In genomic region chr11:64263021-64263946, GRCh38 we compare ENCODE assay signal across 8 cellular contexts. TPM values are rescaled to one million over a fixed set of nuclear protein-coding genes. Genes with fewer than 3 reads are reported as not detected.
A peak's percentile ranks its signal among the peaks of the same experiment; 100 is the strongest.
DNase-seq lines count a peak whose midpoint lies in the region; TF ChIP-seq lines count a peak whose summit lies in the region.
"Had no signal": no experiment of that assay in that cellular context is flagged by ENCODE, and none has a peak within 500 bp of the region (broad histone marks: within the 10 kb centered on the region; RNA-seq: fewer than 3 reads in every experiment).

No MANE protein-coding gene starts in this region.

- DNase-seq in M059J (ENCODE audit: low read depth) (peak; percentile 87), choroid plexus epithelial cell (ENCODE audit: low read depth) (peak; percentile 82), renal cortical epithelial cell (ENCODE audit: low read depth) (peak; percentile 13), NOMO-1 (lab: John Stamatoyannopoulos, UW; ENCODE audit: unreplicated experiment in 2 of 2) (no peak)
- DNase-seq in activated CD4-positive, alpha-beta T cell treated with anti-CD3 and anti-CD28 coated beads for 1 hour: no peak
- no peak for DNase-seq in activated T-helper 2 cell treated with anti-CD3 and anti-CD28 coated beads, Interferon-gamma antibody, Interleukin-2, Interleukin-4, amounts not matched to agents 10 μg/mL and 5 μg/mL and 100 μg/mL, durations not matched to agents 14 hours and 24 hours and 36 hours (ENCODE audit: low spot score)
- DNase-seq: NK-92 treated with Interleukin-12 subunit alpha and Interleukin-12 subunit beta, amount 100 ng/mL, for 24 hours had no signal

- H3K27me3 Mint-ChIP-seq in activated T-helper 2 cell treated with anti-CD3 and anti-CD28 coated beads, Interferon-gamma antibody, Interleukin-2, Interleukin-4, amounts not matched to agents 10 μg/mL and 5 μg/mL and 100 μg/mL, durations not matched to agents 14 hours and 24 hours and 36 hours (ENCODE audit: low read depth): no peaks in the 10 kb centered on the region

- no peak for TF ChIP-seq CTCF in choroid plexus epithelial cell (conservative IDR thresholded peaks at IDR 0.05; ENCODE audit: low read depth, low read length)

- peaks cover 19% of the 10 kb centered on the region for H3K36me3 Mint-ChIP-seq in activated T-helper 2 cell treated with anti-CD3 and anti-CD28 coated beads, Interferon-gamma antibody, Interleukin-2, Interleukin-4, amounts not matched to agents 10 μg/mL and 5 μg/mL and 100 μg/mL, durations not matched to agents 14 hours and 24 hours and 36 hours (ENCODE audit: low read depth)

- intact Hi-C loops in activated T-helper 2 cell treated with anti-CD3 and anti-CD28 coated beads, Interferon-gamma antibody, Interleukin-2, Interleukin-4, amounts not matched to agents 10 μg/mL and 5 μg/mL and 100 μg/mL, durations not matched to agents 14 hours and 24 hours and 36 hours (cut with micrococcal nuclease): no loop called here

- no peak overlapping the region for H3K27ac Mint-ChIP-seq in activated T-helper 2 cell treated with anti-CD3 and anti-CD28 coated beads, Interferon-gamma antibody, Interleukin-2, Interleukin-4, amounts not matched to agents 10 μg/mL and 5 μg/mL and 100 μg/mL, durations not matched to agents 14 hours and 24 hours and 36 hours
- H3K27ac Mint-ChIP-seq: T-helper 1 cell treated with Interleukin-12 subunit alpha and Interleukin-12 subunit beta and Interleukin-4 antibody, amounts not matched to agents 30 μg/mL and 1 μg/mL, for 36 hours had no signal

- no peaks in the 10 kb centered on the region for H3K9me3 Mint-ChIP-seq in activated T-helper 2 cell treated with anti-CD3 and anti-CD28 coated beads, Interferon-gamma antibody, Interleukin-2, Interleukin-4, amounts not matched to agents 10 μg/mL and 5 μg/mL and 100 μg/mL, durations not matched to agents 14 hours and 24 hours and 36 hours
- H3K9me3 Mint-ChIP-seq: T-helper 1 cell treated with Interleukin-12 subunit alpha and Interleukin-12 subunit beta and Interleukin-4 antibody, amounts not matched to agents 30 μg/mL and 1 μg/mL, for 36 hours had no signal

- H3K4me1 Mint-ChIP-seq in activated T-helper 2 cell treated with anti-CD3 and anti-CD28 coated beads, Interferon-gamma antibody, Interleukin-2, Interleukin-4, amounts not matched to agents 10 μg/mL and 5 μg/mL and 100 μg/mL, durations not matched to agents 14 hours and 24 hours and 36 hours (ENCODE audit: low read depth): peaks cover 10% of the 10 kb centered on the region

- H3K4me3 Mint-ChIP-seq in activated T-helper 2 cell treated with anti-CD3 and anti-CD28 coated beads, Interferon-gamma antibody, Interleukin-2, Interleukin-4, amounts not matched to agents 10 μg/mL and 5 μg/mL and 100 μg/mL, durations not matched to agents 14 hours and 24 hours and 36 hours (ENCODE audit: low read depth): no peak overlapping the region
- H3K4me3 Mint-ChIP-seq: T-helper 1 cell treated with Interleukin-12 subunit alpha and Interleukin-12 subunit beta and Interleukin-4 antibody, amounts not matched to agents 30 μg/mL and 1 μg/mL, for 36 hours had no signal

- H3K4me3 ChIP-seq in choroid plexus epithelial cell (ENCODE audit: low read depth, low read length): no peak overlapping the region

RNA-seq across cellular contexts. Expression of gene PLCB3, which starts 12.0 kb away (rescaled TPM):
- total RNA-seq in M059J (2014; rRNA removed; shearing (Covaris generic)): 24.0 and 42.3 TPM in 2 replicates
- 29.7 and 44.3 TPM in 2 replicates for total RNA-seq in renal cortical epithelial cell
- 21.0 and 23.4 TPM in 2 replicates for total RNA-seq in activated T-helper 2 cell treated with anti-CD3 and anti-CD28 coated beads, Interferon-gamma antibody, Interleukin-2, Interleukin-4, amounts not matched to agents 10 μg/mL and 5 μg/mL and 100 μg/mL, durations not matched to agents 14 hours and 24 hours and 36 hours

RNA-seq across cellular contexts. Expression of gene PPP1R14B, which starts 16.5 kb away (rescaled TPM):
- 248 and 263 TPM in 2 replicates for total RNA-seq in M059J (2014; rRNA removed; shearing (Covaris generic))
- total RNA-seq in renal cortical epithelial cell: 131 and 369 TPM in 2 replicates
- 262 and 273 TPM in 2 replicates for total RNA-seq in activated T-helper 2 cell treated with anti-CD3 and anti-CD28 coated beads, Interferon-gamma antibody, Interleukin-2, Interleukin-4, amounts not matched to agents 10 μg/mL and 5 μg/mL and 100 μg/mL, durations not matched to agents 14 hours and 24 hours and 36 hours

RNA-seq across cellular contexts. Expression of gene BAD, which starts 21.2 kb away (rescaled TPM):
- total RNA-seq in M059J (2014; rRNA removed; shearing (Covaris generic)): 148 and 163 TPM in 2 replicates
- 66.7 and 93.4 TPM in 2 replicates for total RNA-seq in renal cortical epithelial cell
- 33.2 and 34.7 TPM in 2 replicates for total RNA-seq in activated T-helper 2 cell treated with anti-CD3 and anti-CD28 coated beads, Interferon-gamma antibody, Interleukin-2, Interleukin-4, amounts not matched to agents 10 μg/mL and 5 μg/mL and 100 μg/mL, durations not matched to agents 14 hours and 24 hours and 36 hours

RNA-seq across cellular contexts. Expression of gene GPR137, which starts 22.4 kb away (rescaled TPM):
- 32.7 and 39.5 TPM in 2 replicates for total RNA-seq in M059J (2014; rRNA removed; shearing (Covaris generic))
- 9.9 and 18.9 TPM in 2 replicates for total RNA-seq in renal cortical epithelial cell
- total RNA-seq in activated T-helper 2 cell treated with anti-CD3 and anti-CD28 coated beads, Interferon-gamma antibody, Interleukin-2, Interleukin-4, amounts not matched to agents 10 μg/mL and 5 μg/mL and 100 μg/mL, durations not matched to agents 14 hours and 24 hours and 36 hours: 32.7 and 38.0 TPM in 2 replicates

RNA-seq across cellular contexts. Expression of gene FKBP2, which starts 22.4 kb away (rescaled TPM):
- total RNA-seq in M059J (2014; rRNA removed; shearing (Covaris generic)): 100 and 104 TPM in 2 replicates
- 57.5 and 64.3 TPM in 2 replicates for total RNA-seq in renal cortical epithelial cell
- 36.6 and 37.1 TPM in 2 replicates for total RNA-seq in activated T-helper 2 cell treated with anti-CD3 and anti-CD28 coated beads, Interferon-gamma antibody, Interleukin-2, Interleukin-4, amounts not matched to agents 10 μg/mL and 5 μg/mL and 100 μg/mL, durations not matched to agents 14 hours and 24 hours and 36 hours

Comparison
In these comparisons a context has a peak if more than half of its experiments do, and no peak if none do; other contexts are left out.
1. DNase-seq: peak in M059J (single experiment), choroid plexus epithelial cell (single experiment) and renal cortical epithelial cell (single experiment); none in activated CD4-positive, alpha-beta T cell treated with anti-CD3 and anti-CD28 coated beads for 1 hour (single experiment), NOMO-1 (0 of 2) and activated T-helper 2 cell treated with anti-CD3 and anti-CD28 coated beads, Interferon-gamma antibody, Interleukin-2, Interleukin-4, amounts not matched to agents 10 μg/mL and 5 μg/mL and 100 μg/mL, durations not matched to agents 14 hours and 24 hours and 36 hours (single experiment).